9 cellular contexts compared by ENCODE assay signal in genomic region chr3:124584245-124584551, GRCh38.
DNase-seq lines count a peak whose midpoint lies in the region; ATAC-seq, FAIRE-seq and TF ChIP-seq lines count a peak whose summit lies in the region.
"Had no signal": no experiment of that assay in that cellular context is flagged by ENCODE, and none has a peak within 500 bp of the region (broad histone marks: within the 10 kb centered on the region; RNA-seq: fewer than 3 reads in every experiment).

No MANE protein-coding gene starts in this region.

- H3K14ac ChIP-seq in H1 (ENCODE audit: insufficient read length): no peak overlapping the region

- H3K27me3 Mint-ChIP-seq in CD4-positive, alpha-beta T cell: peaks cover 68% of the 10 kb centered on the region

- H3K36me3 ChIP-seq in MG63: no peaks in the 10 kb centered on the region
- H3K36me3 ChIP-seq in H1 (ENCODE audit: control insufficient read depth in 2 of 4, insufficient read depth in 4 of 4, low read length in 3 of 4): no peaks in the 10 kb centered on the region
- no peaks in the 10 kb centered on the region for H3K36me3 ChIP-seq in osteoblast (ENCODE audit: insufficient read depth, low read length)
- H3K36me3 ChIP-seq: adrenal gland had no signal

- FAIRE-seq in H1 (lab: Jason Lieb, UNC): no peak
- FAIRE-seq in HTR-8/SVneo (lab: Jason Lieb, UNC): no peak

- TF ChIP-seq RAD21 in H1 (IDR thresholded peaks at IDR 0.05 in 1 of 2, conservative IDR thresholded peaks at IDR 0.05 in 1 of 2; ENCODE audit: low read depth in 2 of 2, low read length in 2 of 2): no peak

- H4K5ac ChIP-seq in H1 (ENCODE audit: insufficient read length, low read depth, low read length): no peak overlapping the region

- no peak overlapping the region for H2BK15ac ChIP-seq in H1 (ENCODE audit: low read length)

- H3K23me2 ChIP-seq in H1 (ENCODE audit: low read depth, low read length): peaks cover 21% of the 10 kb centered on the region; the same call in 1 of the 2 replicates

- no peaks in the 10 kb centered on the region for H3K36me3 Mint-ChIP-seq in CD4-positive, alpha-beta T cell (ENCODE audit: low read depth)

- H3K9me3 Mint-ChIP-seq in CD4-positive, alpha-beta T cell: no peaks in the 10 kb centered on the region

- H3K4me1 ChIP-seq in H1 (replicated peaks in 1 of 4; ENCODE audit: control insufficient read depth in 3 of 4, insufficient read depth in 4 of 4, low read length in 3 of 4) (peaks cover 8 to 22% (median 15%) of the 10 kb centered on the region in 4 experiments), osteoblast (ENCODE audit: insufficient read depth, low read length) (no peaks in the 10 kb centered on the region)

- no peak overlapping the region for H4K91ac ChIP-seq in H1 (replicated peaks; ENCODE audit: insufficient read length, low read length)

- CTCF ChIA-PET in CD4-positive, alpha-beta T cell (lab: Charles Lee): no interaction called here
- CTCF ChIA-PET in H1 (lab: Charles Lee; ENCODE audit: partially characterized antibody): interaction anchor here (1.9 to 2.5 kb wide), 4 partner anchors 14 to 105 kb away, joined by 7 to 11 read pairs (median 8); no protein-coding TSS in a partner anchor

- H3K27ac ChIP-seq in CD4-positive, alpha-beta T cell (ENCODE audit: low read depth, low read length): no peak overlapping the region
- H3K27ac ChIP-seq in H1 (ENCODE audit: low read depth, low read length) (no peak overlapping the region), osteoblast (ENCODE audit: low read depth, low read length) (no peak overlapping the region)

- no peak overlapping the region for H3K4ac ChIP-seq in H1 (replicated peaks; ENCODE audit: insufficient read length, low read depth, low read length)

- no peak for TF ChIP-seq CTCF in CD4-positive, alpha-beta T cell (IDR thresholded peaks at IDR 0.05)
- TF ChIP-seq CTCF in H1 (IDR thresholded peaks at IDR 0.05; ENCODE audit: control extremely low read depth in 1 of 3, insufficient read depth in 1 of 3, low read depth in 1 of 3, low read length in 3 of 3): no peak
- no peak for TF ChIP-seq CTCF in osteoblast (IDR thresholded peaks at IDR 0.05; ENCODE audit: extremely low read depth, low read depth, low read length)

- H3K27ac Mint-ChIP-seq in CD4-positive, alpha-beta T cell: peak overlapping the region; percentile 80

- H3K56ac ChIP-seq in H1 (replicated peaks; ENCODE audit: insufficient read length, low read depth, low read length): no peak overlapping the region

- H3K4me2 ChIP-seq in H1 (ENCODE audit: insufficient read depth in 1 of 2, low read depth in 2 of 2, low read length in 2 of 2): peak overlapping the region; percentile 86 to 97
- peak overlapping the region; percentile 81 for H3K4me2 ChIP-seq in osteoblast (ENCODE audit: insufficient read depth, low read length)

- H2AFZ ChIP-seq in H1 (ENCODE audit: low read length) (no peak overlapping the region; the same call in 1 of the 2 replicates), osteoblast (ENCODE audit: low read length) (no peak overlapping the region)

- H2BK12ac ChIP-seq in H1 (ENCODE audit: low read depth, low read length): 0 out of 2 replicates have a peak overlapping the region, but pooled peaks have one; percentile 77

- H4K20me1 ChIP-seq in H1 (replicated peaks in 1 of 2; ENCODE audit: control insufficient read depth in 1 of 2, insufficient read depth in 2 of 2, low read length in 2 of 2): no peaks in the 10 kb centered on the region
- H4K20me1 ChIP-seq in osteoblast (ENCODE audit: insufficient read depth, low read length): no peaks in the 10 kb centered on the region

- 8% methylated on average over 6 of the region's 9 CpGs; no CpG with 5 or more reads in 1 of the 2 experiments for WGBS in H1 (ENCODE audit: extremely low coverage in 1 of 2, insufficient coverage in 1 of 2, insufficient read length in 1 of 2, insufficient replicate concordance in 2 of 2, low coverage in 1 of 2, low lambda C conversion rate in 2 of 2, missing lambda C conversion rate in 1 of 2), 2 experiments

- H2BK120ac ChIP-seq in H1 (replicated peaks; ENCODE audit: low read depth, low read length): no peak overlapping the region

- no peak overlapping the region for H3K9ac ChIP-seq in H1 (replicated peaks in 1 of 4; ENCODE audit: extremely low read depth in 1 of 4, low read depth in 3 of 4, low read length in 3 of 4)

- TF ChIP-seq EP300 in H1 (IDR thresholded peaks at IDR 0.05; ENCODE audit: borderline replicate concordance in 1 of 2, low read depth in 2 of 2, low read length in 2 of 2): no peak

- peak; percentile 58 for ATAC-seq in CD4-positive, alpha-beta T cell (ENCODE audit: poor library complexity)
- ATAC-seq in HG02981 (IDR thresholded peaks at IDR 0.05; ENCODE audit: unreplicated experiment) (no peak), HG03039 (IDR thresholded peaks at IDR 0.05; ENCODE audit: unreplicated experiment) (no peak)

- DNase-seq in CD4-positive, alpha-beta T cell: peak in 3 of 10 experiments; percentile 10 to 25 (median 13)
- no peak for DNase-seq in MG63
- DNase-seq in H1 (ENCODE audit: low read depth in 1 of 2, low spot score in 2 of 2): no peak
- no peak for DNase-seq in osteoblast (ENCODE audit: insufficient read length, low spot score, missing footprints)
- DNase-seq in HTR-8/SVneo (ENCODE audit: insufficient read length, low spot score): no peak
- no peak for DNase-seq in hippocampal formation (lab: John Stamatoyannopoulos, UW)

- POLR2A ChIA-PET in CD4-positive, alpha-beta T cell (lab: Charles Lee): no interaction called here
- POLR2A ChIA-PET in H1 (lab: Charles Lee; ENCODE audit: partially characterized antibody): no interaction called here

- H3K9me3 ChIP-seq in CD4-positive, alpha-beta T cell (ENCODE audit: control insufficient read depth, low read length): no peaks in the 10 kb centered on the region
- H3K9me3 ChIP-seq in MG63: no peaks in the 10 kb centered on the region
- H3K9me3 ChIP-seq in H1 (ENCODE audit: insufficient read depth in 2 of 2, low read depth in 1 of 2, low read length in 1 of 2): no peaks in the 10 kb centered on the region
- no peaks in the 10 kb centered on the region for H3K9me3 ChIP-seq in osteoblast (ENCODE audit: low read depth, low read length)
- H3K9me3 ChIP-seq: adrenal gland had no signal

- H2BK5ac ChIP-seq in H1 (ENCODE audit: low read depth, low read length): no peak overlapping the region

- H2BK20ac ChIP-seq in H1 (ENCODE audit: low read length): no peak overlapping the region

- H3K79me1 ChIP-seq in H1 (ENCODE audit: low read depth, low read length): no peaks in the 10 kb centered on the region

- H4K8ac ChIP-seq in H1 (ENCODE audit: extremely low read depth, insufficient read depth, low read length): peak overlapping the region; percentile 87; the same call in 1 of the 2 replicates

- peaks cover 24% of the 10 kb centered on the region for H3K4me1 Mint-ChIP-seq in CD4-positive, alpha-beta T cell (ENCODE audit: low read depth)

- H2AK5ac ChIP-seq in H1 (ENCODE audit: low read depth, low read length): no peak overlapping the region

- intact Hi-C loops in CD4-positive, alpha-beta T cell (cut with DNase I, micrococcal nuclease): no loop called here

- H3K4me3 ChIP-seq in MG63 (peak overlapping the region; percentile 42), H1 (ENCODE audit: extremely low read depth in 1 of 4, insufficient read depth in 2 of 4, low read depth in 3 of 4, low read length in 4 of 4) (peak overlapping the region; percentile 48 to 65 (median 61); a peak in 6 of 8 replicates), osteoblast (ENCODE audit: insufficient read depth, low read length) (peak overlapping the region; percentile 70)

- peak overlapping the region; percentile 77 for H3K4me3 Mint-ChIP-seq in CD4-positive, alpha-beta T cell

- H3K27me3 ChIP-seq in CD4-positive, alpha-beta T cell (ENCODE audit: control insufficient read depth, insufficient read depth, low read length): peaks cover 24% of the 10 kb centered on the region
- H3K27me3 ChIP-seq in MG63 (peaks cover 10% of the 10 kb centered on the region), H1 (replicated peaks in 1 of 4; ENCODE audit: control insufficient read depth in 3 of 4, extremely low read depth in 1 of 4, insufficient read depth in 3 of 4, low read length in 3 of 4) (peaks cover 12 to 34% (median 31%) of the 10 kb centered on the region in 4 experiments), osteoblast (ENCODE audit: insufficient read depth, low read length) (peaks cover 43% of the 10 kb centered on the region)
- H3K27me3 ChIP-seq: adrenal gland had no signal

- H3K23ac ChIP-seq in H1 (ENCODE audit: insufficient read length): no peak overlapping the region

- no peak overlapping the region for H3K18ac ChIP-seq in H1 (ENCODE audit: extremely low read depth, low read length)

- H3K79me2 ChIP-seq in H1 (ENCODE audit: control insufficient read depth in 1 of 2, insufficient read depth in 2 of 2, low read length in 2 of 2): no peaks in the 10 kb centered on the region
- H3K79me2 ChIP-seq in osteoblast (ENCODE audit: insufficient read depth, low read length): no peaks in the 10 kb centered on the region

- no peak for TF ChIP-seq POLR2A in H1 (IDR thresholded peaks at IDR 0.05; ENCODE audit: control extremely low read depth in 1 of 2, low read depth in 2 of 2, low read length in 2 of 2)

TF ChIP-seq in H1, 55 proteins besides CTCF, POLR2A, EP300 and RAD21 (continues in another document):
- no peak for TF ChIP-seq ASH2L (IDR thresholded peaks at IDR 0.05; ENCODE audit: low read length)
- no peak for TF ChIP-seq SP4 (IDR thresholded peaks at IDR 0.05; ENCODE audit: low read length)
